In genomic region chrY:18466654-18467053, GRCh38 we compare ENCODE assay signal across 3 cellular contexts.
DNase-seq lines count a peak whose midpoint lies in the region; ATAC-seq, FAIRE-seq and TF ChIP-seq lines count a peak whose summit lies in the region.
"Not testable (repeated sequence)": the region's sequence is repeated elsewhere in the genome, so short reads cannot be mapped to it uniquely, and the experiment has no call there.

No MANE protein-coding gene starts in this region.

- H3K36me3 Mint-ChIP-seq in WTC11, result not testable (repeated sequence)

- not testable (repeated sequence) for H3K27ac ChIP-seq in HepG2 (ENCODE audit: extremely low read length, insufficient read depth, low read length); upper lobe of right lung

- in situ Hi-C loops in HepG2 (cut with HindIII; ENCODE audit: extremely low pct_ligation_motif_present, low pct_unique_long_range_greater_than_20kb), result not testable (repeated sequence)

- H4K20me1 ChIP-seq in HepG2 (ENCODE audit: insufficient read depth, low read length), result not testable (repeated sequence)

- intact Hi-C loops in HepG2 (cut with micrococcal nuclease; ENCODE audit: unreplicated experiment); upper lobe of right lung (cut with DNase I): not testable (repeated sequence)

- H3K4me3 ChIP-seq in HepG2 (replicated peaks in 1 of 3; ENCODE audit: insufficient read depth in 1 of 3, low read depth in 2 of 3, low read length in 3 of 3); upper lobe of right lung: not testable (repeated sequence)

- not testable (repeated sequence) for TF ChIP-seq POLR2A in HepG2 (IDR thresholded peaks at IDR 0.05; ENCODE audit: insufficient read depth in 1 of 2, low read depth in 2 of 2, low read length in 2 of 2)

- not testable (repeated sequence) for H3K9ac ChIP-seq in HepG2 (ENCODE audit: insufficient read depth, low read depth, low read length)

- CTCF ChIA-PET in WTC11 (lab: Charles Lee); HepG2 (lab: Yijun Ruan, JAX; ENCODE audit: low intra/inter-chr PET ratio, low total read pairs): not testable (repeated sequence)

- not testable (repeated sequence) for H3K36me3 ChIP-seq in HepG2 (replicated peaks in 1 of 2; ENCODE audit: control insufficient read depth in 1 of 2, insufficient read depth in 2 of 2, low read length in 2 of 2); upper lobe of right lung

- H3K9me3 ChIP-seq in HepG2 (ENCODE audit: low read length); upper lobe of right lung: not testable (repeated sequence)

- H3K4me2 ChIP-seq in HepG2 (ENCODE audit: low read depth, low read length), result not testable (repeated sequence)

- H3K4me3 Mint-ChIP-seq in WTC11, result not testable (repeated sequence)

- FAIRE-seq in HepG2 (lab: Jason Lieb, UNC), result peak; percentile 82

- not testable (repeated sequence) for H2AFZ ChIP-seq in HepG2 (ENCODE audit: low read length)

- not testable (repeated sequence) for H3K27ac Mint-ChIP-seq in WTC11

- not testable (repeated sequence) for TF ChIP-seq EP300 in HepG2 (IDR thresholded peaks at IDR 0.05; ENCODE audit: low read depth in 2 of 2, low read length in 2 of 2); HepG2 (CRISPR knock-in tag; IDR thresholded peaks at IDR 0.05; ENCODE audit: borderline replicate concordance)

- ATAC-seq in WTC11 (peak; percentile 44), HepG2 (peak; percentile 72), upper lobe of right lung (peak; percentile 68)

- H3K4me1 ChIP-seq in HepG2 (ENCODE audit: insufficient read depth, low read length); upper lobe of right lung: not testable (repeated sequence)

- POLR2A ChIA-PET in WTC11 (lab: Charles Lee); HepG2 (lab: Yijun Ruan, JAX): not testable (repeated sequence)

- no CpG with 5 or more reads among the region's 4 CpGs for WGBS in HepG2 (ENCODE audit: low lambda C conversion rate)

- H3K27me3 ChIP-seq in HepG2 (ENCODE audit: control insufficient read depth in 1 of 2, insufficient read depth in 2 of 2, low read length in 2 of 2); upper lobe of right lung: not testable (repeated sequence)

- not testable (repeated sequence) for H3K79me2 ChIP-seq in HepG2 (ENCODE audit: insufficient read depth, low read length)

- H3K9me3 Mint-ChIP-seq in WTC11, result not testable (repeated sequence)

- BruUV-seq in HepG2 (replicated peaks; lab: Mats Ljungman, UMichigan), result not testable (repeated sequence)

- not testable (repeated sequence) for H3K27me3 Mint-ChIP-seq in WTC11 (ENCODE audit: low read depth)

- not testable (repeated sequence) for TF ChIP-seq CTCF in WTC11 (IDR thresholded peaks at IDR 0.05); HepG2 (CRISPR knock-in tag; IDR thresholded peaks at IDR 0.05); upper lobe of right lung (IDR thresholded peaks at IDR 0.05)

- H3K4me1 Mint-ChIP-seq in WTC11, result not testable (repeated sequence)

- DNase-seq in WTC11 (ENCODE audit: low spot score); HepG2 (ENCODE audit: low spot score); upper lobe of right lung: not testable (repeated sequence)

- TF ChIP-seq RAD21 in HepG2 (CRISPR knock-in tag; IDR thresholded peaks at IDR 0.05), result not testable (repeated sequence)
